ENCODE assay signal across 19 cellular contexts in genomic region chr14:68713782-68714181, GRCh38.
DNase-seq lines count a peak whose midpoint lies in the region; ATAC-seq, FAIRE-seq and TF ChIP-seq lines count a peak whose summit lies in the region.
"Had no signal": no experiment of that assay in that cellular context is flagged by ENCODE, and none has a peak within 500 bp of the region (broad histone marks: within the 10 kb centered on the region; RNA-seq: fewer than 3 reads in every experiment).

No MANE protein-coding gene starts in this region.

- H3K9me3 Mint-ChIP-seq in CD8-positive, alpha-beta memory T cell, result no peaks in the 10 kb centered on the region
- H3K9me3 Mint-ChIP-seq in dendritic cell treated with granulocyte-macrophage colony-stimulating factor and Interleukin-4, amounts not matched to agents 40 ng/mL and 50 ng/mL, for 4 days, result no peaks in the 10 kb centered on the region
- H3K9me3 Mint-ChIP-seq: CD4-positive, alpha-beta T cell had no signal

- TF ChIP-seq CTCF in A549 (IDR thresholded peaks at IDR 0.05), result no peak
- TF ChIP-seq CTCF in parathyroid adenoma (IDR thresholded peaks at IDR 0.05), result no peak
- no peak for TF ChIP-seq CTCF in body of pancreas (IDR thresholded peaks at IDR 0.05)

- POLR2A ChIA-PET in A549 (lab: Yijun Ruan, JAX), result no interaction called here
- POLR2A ChIA-PET in CD8-positive, alpha-beta memory T cell (lab: Charles Lee), result no interaction called here

- H2AFZ ChIP-seq in parathyroid adenoma, result peak overlapping the region; percentile 63

- H3K79me2 ChIP-seq in parathyroid adenoma, result no peaks in the 10 kb centered on the region

- peak overlapping the region in 1 of 2 experiments; percentile 20; a peak in 1 of 6 replicates for H3K27ac ChIP-seq in A549
- no peak overlapping the region for H3K27ac ChIP-seq in CD8-positive, alpha-beta memory T cell (ENCODE audit: low read depth, low read length)
- H3K27ac ChIP-seq in parathyroid adenoma, result peak overlapping the region; percentile 66
- no peak overlapping the region for H3K27ac ChIP-seq in body of pancreas
- H3K27ac ChIP-seq: RWPE1 had no signal

- CTCF ChIA-PET in A549 (lab: Yijun Ruan, JAX), result no interaction called here
- CTCF ChIA-PET in CD8-positive, alpha-beta memory T cell (lab: Charles Lee), result interaction anchor here (1.8 kb wide), 1 partner anchor 17 kb away, joined by 3 read pairs; no protein-coding TSS in a partner anchor

- H3K4me2 ChIP-seq in A549 (no peak overlapping the region), parathyroid adenoma (ENCODE audit: low read length) (peak overlapping the region; percentile 39)

- peaks cover 0 to 2% of the 10 kb centered on the region in 2 donors for H3K27me3 Mint-ChIP-seq in CD8-positive, alpha-beta memory T cell
- peaks cover 2% of the 10 kb centered on the region for H3K27me3 Mint-ChIP-seq in dendritic cell treated with granulocyte-macrophage colony-stimulating factor and Interleukin-4, amounts not matched to agents 40 ng/mL and 50 ng/mL, for 4 days
- H3K27me3 Mint-ChIP-seq: CD4-positive, alpha-beta T cell had no signal

- FAIRE-seq in A549 (lab: Jason Lieb, UNC), result no peak
- FAIRE-seq: D721Med had no signal

- H3K27me3 ChIP-seq in CD8-positive, alpha-beta memory T cell (ENCODE audit: insufficient read depth, low read length, poor library complexity, severe bottlenecking), result no peaks in the 10 kb centered on the region
- H3K27me3 ChIP-seq in parathyroid adenoma (ENCODE audit: control insufficient read depth, insufficient read depth, low read length) (no peaks in the 10 kb centered on the region), MG63 (no peaks in the 10 kb centered on the region), body of pancreas (no peaks in the 10 kb centered on the region)

- TF ChIP-seq RAD21 in A549 (conservative IDR thresholded peaks at IDR 0.05 in 1 of 2, IDR thresholded peaks at IDR 0.05 in 1 of 2), result no peak

- H3K27ac Mint-ChIP-seq in CD8-positive, alpha-beta memory T cell, result peak overlapping the region in 6 of 8 donors; percentile 15 to 74 (median 58)
- H3K27ac Mint-ChIP-seq in dendritic cell treated with granulocyte-macrophage colony-stimulating factor and Interleukin-4, amounts not matched to agents 40 ng/mL and 50 ng/mL, for 4 days, result peak overlapping the region; percentile 60

- no peak overlapping the region for H3K9ac ChIP-seq in parathyroid adenoma

- no peak overlapping the region for H3K4me3 Mint-ChIP-seq in CD8-positive, alpha-beta memory T cell
- H3K4me3 Mint-ChIP-seq in dendritic cell treated with granulocyte-macrophage colony-stimulating factor and Interleukin-4, amounts not matched to agents 40 ng/mL and 50 ng/mL, for 4 days, result no peak overlapping the region
- H3K4me3 Mint-ChIP-seq: CD4-positive, alpha-beta T cell had no signal

- TF ChIP-seq POLR2A in A549 (IDR thresholded peaks at IDR 0.05; ENCODE audit: low read length) (no peak), body of pancreas (IDR thresholded peaks at IDR 0.05) (no peak)

- H3K4me1 ChIP-seq in A549 (0 out of 3 replicates have a peak, but pooled peaks cover 5% of the 10 kb centered on the region), parathyroid adenoma (peaks cover 34% of the 10 kb centered on the region), body of pancreas (peaks cover 11% of the 10 kb centered on the region)
- peaks cover 29% of the 10 kb centered on the region for H3K4me1 ChIP-seq in CD8-positive, alpha-beta memory T cell (ENCODE audit: insufficient read depth, low read length)

- no peak overlapping the region for H3K4me3 ChIP-seq in A549
- H3K4me3 ChIP-seq in CD8-positive, alpha-beta memory T cell (ENCODE audit: low read length), result no peak overlapping the region
- H3K4me3 ChIP-seq in parathyroid adenoma (ENCODE audit: low read depth, low read length), result peak overlapping the region; percentile 7
- H3K4me3 ChIP-seq in MG63, result no peak overlapping the region
- no peak overlapping the region for H3K4me3 ChIP-seq in body of pancreas

- no peaks in the 10 kb centered on the region for H3K36me3 Mint-ChIP-seq in CD8-positive, alpha-beta memory T cell
- H3K36me3 Mint-ChIP-seq in dendritic cell treated with granulocyte-macrophage colony-stimulating factor and Interleukin-4, amounts not matched to agents 40 ng/mL and 50 ng/mL, for 4 days (ENCODE audit: low read depth), result no peaks in the 10 kb centered on the region

- DNase-seq in A549 (ENCODE audit: low read depth in 1 of 2, low spot score in 1 of 2) (no peak), SW480 (ENCODE audit: low spot score) (no peak), MG63 (no peak), body of pancreas (no peak)
- DNase-seq in CD8-positive, alpha-beta memory T cell, result peak in 1 of 5 donors; percentile 29
- DNase-seq: CD4-positive, alpha-beta T cell; DMS79 treated with DMSO at 0.1 percent for 48 hours; KG1; NCI-H1048; NCI-H1436 treated with DMSO at 0.1 percent for 48 hours; NCI-H2029 treated with DMSO at 0.1 percent for 48 hours; NCI-H2171 treated with DMSO at 0.1 percent for 48 hours; NCI-H774; PC-3 had no signal

- H3K9me3 ChIP-seq in A549 (no peaks in the 10 kb centered on the region), parathyroid adenoma (ENCODE audit: control insufficient read depth, low read length) (no peaks in the 10 kb centered on the region), MG63 (no peaks in the 10 kb centered on the region), body of pancreas (no peaks in the 10 kb centered on the region)
- no peaks in the 10 kb centered on the region for H3K9me3 ChIP-seq in CD8-positive, alpha-beta memory T cell (ENCODE audit: low read length)

- intact Hi-C loops in dendritic cell treated with granulocyte-macrophage colony-stimulating factor and Interleukin-4, amounts not matched to agents 40 ng/mL and 50 ng/mL, for 4 days (cut with micrococcal nuclease), result loop anchor here (10.0 kb wide), 1 partner anchor 469 kb away; no protein-coding TSS in a partner anchor
- intact Hi-C loops in body of pancreas (cut with DNase I), result no loop called here

- H3K4me1 Mint-ChIP-seq in CD8-positive, alpha-beta memory T cell, result peaks cover 32 to 40% (median 40%) of the 10 kb centered on the region in 3 donors
- peaks cover 61% of the 10 kb centered on the region for H3K4me1 Mint-ChIP-seq in dendritic cell treated with granulocyte-macrophage colony-stimulating factor and Interleukin-4, amounts not matched to agents 40 ng/mL and 50 ng/mL, for 4 days (ENCODE audit: low read depth)

- ATAC-seq in A549 (no peak), body of pancreas (no peak)
- ATAC-seq: HCT116, PC-3 had no signal

- no peaks in the 10 kb centered on the region for H3K36me3 ChIP-seq in CD8-positive, alpha-beta memory T cell (ENCODE audit: insufficient read depth, low read length)
- no peaks in the 10 kb centered on the region for H3K36me3 ChIP-seq in parathyroid adenoma (ENCODE audit: control insufficient read depth, insufficient read depth, low read length)
- no peaks in the 10 kb centered on the region for H3K36me3 ChIP-seq in MG63
- no peaks in the 10 kb centered on the region for H3K36me3 ChIP-seq in body of pancreas (replicated peaks in 1 of 2; ENCODE audit: insufficient read depth in 1 of 2, low read depth in 2 of 2)

- WGBS in A549 (ENCODE audit: missing lambda C conversion rate), result 94% methylated on average over 7 of the region's 7 CpGs
- 82 to 84% methylated on average over 7 of the region's 7 CpGs for WGBS in body of pancreas, 2 donors

- no peak for TF ChIP-seq EP300 in A549 (IDR thresholded peaks at IDR 0.05)

TF ChIP-seq in A549, 52 proteins besides CTCF, POLR2A, EP300 and RAD21:
- TF ChIP-seq MAFK (IDR thresholded peaks at IDR 0.05; ENCODE audit: partially characterized antibody) (peak; percentile 66), ZSCAN20 (CRISPR knock-in tag; IDR thresholded peaks at IDR 0.05) (no peak)
